ENCODE assay signal across 18 cellular contexts in the genomic region with DNA sequence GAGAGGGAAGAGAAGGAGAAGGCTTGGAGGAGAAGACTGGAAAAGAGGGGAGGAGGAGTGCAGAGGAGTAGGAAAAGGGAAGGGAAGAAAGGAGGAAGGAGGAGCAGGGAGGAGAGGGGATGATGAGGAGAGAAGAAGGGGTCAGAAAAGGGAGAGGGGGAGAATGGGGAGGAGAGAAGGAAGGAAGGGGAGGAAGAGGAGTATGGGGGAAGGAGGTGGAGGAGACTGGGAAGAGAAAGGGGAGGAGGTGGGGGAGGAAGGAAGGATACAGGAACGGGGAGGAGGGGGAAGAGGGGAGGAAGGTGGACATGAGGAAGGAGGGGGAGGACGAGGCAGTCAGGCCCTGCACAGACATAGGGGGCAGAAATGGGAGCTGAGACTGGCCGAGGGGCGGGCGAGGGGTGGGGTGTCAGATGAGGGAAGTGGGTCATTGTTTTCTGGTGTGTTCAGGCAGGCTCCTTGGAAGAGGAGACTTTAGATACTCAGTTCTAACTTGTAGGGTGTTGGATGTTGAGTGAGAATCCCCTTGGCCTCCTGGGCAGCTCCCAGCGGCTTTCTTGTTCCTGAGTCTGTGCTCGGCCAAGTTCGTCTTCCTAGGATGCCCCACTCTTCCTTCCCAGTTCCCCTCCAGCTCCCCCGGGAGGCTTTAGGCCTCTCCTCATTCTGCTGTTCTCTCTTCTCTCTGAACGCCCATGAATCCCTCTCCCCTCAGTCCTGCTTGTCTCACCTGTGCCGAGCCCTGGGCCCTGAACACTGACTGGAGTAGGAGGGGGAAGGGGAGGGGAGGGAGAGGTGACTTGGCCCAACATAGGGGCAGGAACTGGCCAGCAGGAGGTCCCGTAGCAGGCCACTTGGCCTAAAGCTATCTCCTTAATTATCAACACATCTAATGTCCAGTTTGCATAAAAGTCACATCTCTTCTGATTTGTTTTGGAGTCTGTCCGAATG. TPM values are rescaled to one million over a fixed set of nuclear protein-coding genes. Genes with fewer than 3 reads are reported as not detected.
DNase-seq lines count a peak whose midpoint lies in the region; ATAC-seq, FAIRE-seq and TF ChIP-seq lines count a peak whose summit lies in the region.
"Had no signal": no experiment of that assay in that cellular context is flagged by ENCODE, and none has a peak within 500 bp of the region (broad histone marks: within the 10 kb centered on the region; RNA-seq: fewer than 3 reads in every experiment).

No MANE protein-coding gene starts in this region.

- WGBS in H1 (ENCODE audit: extremely low coverage in 1 of 2, insufficient coverage in 1 of 2, insufficient read length in 1 of 2, insufficient replicate concordance in 2 of 2, low coverage in 1 of 2, low lambda C conversion rate in 2 of 2, missing lambda C conversion rate in 1 of 2), 2 experiments = 78% methylated on average over 8 of the region's 13 CpGs; no CpG with 5 or more reads in 1 of the 2 experiments

- no peak overlapping the region for H4K8ac ChIP-seq in H1 (ENCODE audit: extremely low read depth, insufficient read depth, low read length)

- H3K27ac Mint-ChIP-seq in natural killer cell treated with Interleukin-12 subunit alpha and Interleukin-12 subunit beta and Interleukin-15 and Interleukin-18, amount 100 ng/mL, for 72 hours = no peak overlapping the region
- H3K27ac Mint-ChIP-seq in natural killer cell = no peak overlapping the region
- peak overlapping the region; percentile 65 for H3K27ac Mint-ChIP-seq in stimulated activated effector memory CD8-positive, alpha-beta T cell treated with anti-CD3 and anti-CD28 coated beads, Interleukin-12 subunit alpha, Interleukin-12 subunit beta, amount 100 ng/mL, for 72 hours
- no peak overlapping the region for H3K27ac Mint-ChIP-seq in activated CD4-positive, alpha-beta T cell treated with anti-CD3 and anti-CD28 coated beads, Interleukin-2, amount 10 ng/mL, durations not matched to agents 24 days and 14 days

- peak overlapping the region; percentile 46; the same call in 1 of the 2 replicates for H2BK15ac ChIP-seq in H1 (ENCODE audit: low read length)

- no peak overlapping the region for H4K91ac ChIP-seq in H1 (replicated peaks; ENCODE audit: insufficient read length, low read length)

- no peak overlapping the region for H2BK120ac ChIP-seq in H1 (replicated peaks; ENCODE audit: low read depth, low read length)

- no peak for TF ChIP-seq POLR2A in H1 (IDR thresholded peaks at IDR 0.05; ENCODE audit: control extremely low read depth in 1 of 2, low read depth in 2 of 2, low read length in 2 of 2)

- no peak for FAIRE-seq in H1 (lab: Jason Lieb, UNC)

- no peaks in the 10 kb centered on the region; the same call in 1 of the 2 replicates for H3K23me2 ChIP-seq in H1 (ENCODE audit: low read depth, low read length)

- H3K4me3 ChIP-seq in H1 (ENCODE audit: extremely low read depth in 1 of 4, insufficient read depth in 2 of 4, low read depth in 3 of 4, low read length in 4 of 4) = no peak overlapping the region
- H3K4me3 ChIP-seq: HAP-1 had no signal

- no peak overlapping the region for H3K56ac ChIP-seq in H1 (replicated peaks; ENCODE audit: insufficient read length, low read depth, low read length)

- DNase-seq in natural killer cell treated with Interleukin-12 subunit alpha and Interleukin-12 subunit beta and Interleukin-15 and Interleukin-18, amount 100 ng/mL, for 72 hours (ENCODE audit: low spot score) = peak; percentile 28
- DNase-seq in natural killer cell = no peak
- no peak for DNase-seq in H1 (ENCODE audit: low read depth in 1 of 2, low spot score in 2 of 2)
- DNase-seq in stimulated activated effector memory CD8-positive, alpha-beta T cell treated with anti-CD3 and anti-CD28 coated beads, Interleukin-12 subunit alpha, Interleukin-12 subunit beta, amount 100 ng/mL, for 72 hours (ENCODE audit: low spot score in 2 of 2) = no peak
- no peak for DNase-seq in activated CD4-positive, alpha-beta T cell treated with anti-CD3 and anti-CD28 coated beads, Interleukin-2, amount 10 ng/mL, durations not matched to agents 24 days and 14 days
- DNase-seq in putamen (ENCODE audit: low spot score) = no peak
- DNase-seq: KG1, NCI-H1436 treated with DMSO at 0.1 percent for 48 hours, NCI-H2029 treated with DMSO at 0.1 percent for 48 hours, NCI-H2171 treated with DMSO at 0.1 percent for 48 hours, NCI-H446 treated with DMSO at 0.1 percent for 48 hours, RPMI8226 had no signal

- POLR2A ChIA-PET in H1 (lab: Charles Lee; ENCODE audit: partially characterized antibody) = interaction anchor here (0.7 to 1.4 kb wide), 7 partner anchors 8 to 102 kb away, joined by 3 to 4 read pairs (median 3); no protein-coding TSS in a partner anchor

- ATAC-seq in natural killer cell treated with Interleukin-12 subunit alpha and Interleukin-12 subunit beta and Interleukin-15 and Interleukin-18, amount 100 ng/mL, for 72 hours = no peak
- ATAC-seq in natural killer cell = no peak
- no peak for ATAC-seq in stimulated activated effector memory CD8-positive, alpha-beta T cell treated with anti-CD3 and anti-CD28 coated beads, Interleukin-12 subunit alpha, Interleukin-12 subunit beta, amount 100 ng/mL, for 72 hours
- no peak for ATAC-seq in HG03139 (IDR thresholded peaks at IDR 0.05; ENCODE audit: unreplicated experiment)

- H2BK5ac ChIP-seq in H1 (ENCODE audit: low read depth, low read length) = no peak overlapping the region; the same call in 1 of the 2 replicates

- intact Hi-C loops in natural killer cell (cut with micrococcal nuclease) = no loop called here
- intact Hi-C loops in activated CD4-positive, alpha-beta T cell treated with anti-CD3 and anti-CD28 coated beads, Interleukin-2, amount 10 ng/mL, durations not matched to agents 24 days and 14 days (cut with micrococcal nuclease) = no loop called here

- H3K14ac ChIP-seq in H1 (ENCODE audit: insufficient read length) = no peak overlapping the region

- no peak overlapping the region for H3K23ac ChIP-seq in H1 (ENCODE audit: insufficient read length)

- no peak overlapping the region for H2BK20ac ChIP-seq in H1 (ENCODE audit: low read length)

- no peak overlapping the region for H2AK5ac ChIP-seq in H1 (ENCODE audit: low read depth, low read length)

- H3K18ac ChIP-seq in H1 (ENCODE audit: extremely low read depth, low read length) = no peak overlapping the region

- TF ChIP-seq CTCF in natural killer cell (IDR thresholded peaks at IDR 0.05) (no peak), H1 (IDR thresholded peaks at IDR 0.05; ENCODE audit: control extremely low read depth in 1 of 3, insufficient read depth in 1 of 3, low read depth in 1 of 3, low read length in 3 of 3) (no peak)

- TF ChIP-seq RAD21 in H1 (IDR thresholded peaks at IDR 0.05 in 1 of 2, conservative IDR thresholded peaks at IDR 0.05 in 1 of 2; ENCODE audit: low read depth in 2 of 2, low read length in 2 of 2) = no peak

- no peaks in the 10 kb centered on the region for H3K27me3 Mint-ChIP-seq in natural killer cell treated with Interleukin-12 subunit alpha and Interleukin-12 subunit beta and Interleukin-15 and Interleukin-18, amount 100 ng/mL, for 72 hours
- H3K27me3 Mint-ChIP-seq in natural killer cell (ENCODE audit: low read depth in 2 of 2) = peaks cover 0 to 1% of the 10 kb centered on the region in 2 donors
- peaks cover 3% of the 10 kb centered on the region for H3K27me3 Mint-ChIP-seq in activated CD4-positive, alpha-beta T cell treated with anti-CD3 and anti-CD28 coated beads, Interleukin-2, amount 10 ng/mL, durations not matched to agents 24 days and 14 days

- no peak overlapping the region for H3K4ac ChIP-seq in H1 (replicated peaks; ENCODE audit: insufficient read length, low read depth, low read length)

- no peaks in the 10 kb centered on the region for H3K9me3 Mint-ChIP-seq in natural killer cell treated with Interleukin-12 subunit alpha and Interleukin-12 subunit beta and Interleukin-15 and Interleukin-18, amount 100 ng/mL, for 72 hours
- H3K9me3 Mint-ChIP-seq in natural killer cell = no peaks in the 10 kb centered on the region
- H3K9me3 Mint-ChIP-seq in stimulated activated effector memory CD8-positive, alpha-beta T cell treated with anti-CD3 and anti-CD28 coated beads, Interleukin-12 subunit alpha, Interleukin-12 subunit beta, amount 100 ng/mL, for 72 hours = no peaks in the 10 kb centered on the region
- no peaks in the 10 kb centered on the region for H3K9me3 Mint-ChIP-seq in activated CD4-positive, alpha-beta T cell treated with anti-CD3 and anti-CD28 coated beads, Interleukin-2, amount 10 ng/mL, durations not matched to agents 24 days and 14 days

- no peak overlapping the region for H3K9ac ChIP-seq in H1 (replicated peaks in 1 of 4; ENCODE audit: extremely low read depth in 1 of 4, low read depth in 3 of 4, low read length in 3 of 4)

- H3K4me2 ChIP-seq in H1 (ENCODE audit: insufficient read depth in 1 of 2, low read depth in 2 of 2, low read length in 2 of 2) = peak overlapping the region in 1 of 2 experiments; percentile 18; a peak in 1 of 4 replicates

- no peaks in the 10 kb centered on the region for H3K79me1 ChIP-seq in H1 (ENCODE audit: low read depth, low read length)

- H2BK12ac ChIP-seq in H1 (ENCODE audit: low read depth, low read length) = peak overlapping the region; percentile 68; the same call in 1 of the 2 replicates

- H3K36me3 ChIP-seq in H1 (ENCODE audit: control insufficient read depth in 2 of 4, insufficient read depth in 4 of 4, low read length in 3 of 4) = no peaks in the 10 kb centered on the region
- H3K36me3 ChIP-seq: HAP-1 had no signal

- TF ChIP-seq EP300 in H1 (IDR thresholded peaks at IDR 0.05; ENCODE audit: borderline replicate concordance in 1 of 2, low read depth in 2 of 2, low read length in 2 of 2) = no peak

- H3K4me3 Mint-ChIP-seq in natural killer cell treated with Interleukin-12 subunit alpha and Interleukin-12 subunit beta and Interleukin-15 and Interleukin-18, amount 100 ng/mL, for 72 hours = no peak overlapping the region
- no peak overlapping the region for H3K4me3 Mint-ChIP-seq in natural killer cell
- no peak overlapping the region for H3K4me3 Mint-ChIP-seq in stimulated activated effector memory CD8-positive, alpha-beta T cell treated with anti-CD3 and anti-CD28 coated beads, Interleukin-12 subunit alpha, Interleukin-12 subunit beta, amount 100 ng/mL, for 72 hours
- no peak overlapping the region for H3K4me3 Mint-ChIP-seq in activated CD4-positive, alpha-beta T cell treated with anti-CD3 and anti-CD28 coated beads, Interleukin-2, amount 10 ng/mL, durations not matched to agents 24 days and 14 days

- H3K4me1 ChIP-seq in H1 (replicated peaks in 1 of 4; ENCODE audit: control insufficient read depth in 3 of 4, insufficient read depth in 4 of 4, low read length in 3 of 4) = peaks cover 0 to 17% (median 5%) of the 10 kb centered on the region in 4 experiments; a peak in 6 of 7 replicates
- H3K4me1 ChIP-seq: HAP-1 had no signal

- H3K27ac ChIP-seq in H1 (ENCODE audit: low read depth, low read length) (no peak overlapping the region), layer of hippocampus (ENCODE audit: low read depth, low read length) (peak overlapping the region; percentile 62)
- H3K27ac ChIP-seq: C4-2B had no signal

- no peaks in the 10 kb centered on the region for H3K79me2 ChIP-seq in H1 (ENCODE audit: control insufficient read depth in 1 of 2, insufficient read depth in 2 of 2, low read length in 2 of 2)

- no peak overlapping the region for H2AFZ ChIP-seq in H1 (ENCODE audit: low read length)

- H3K4me1 Mint-ChIP-seq in natural killer cell treated with Interleukin-12 subunit alpha and Interleukin-12 subunit beta and Interleukin-15 and Interleukin-18, amount 100 ng/mL, for 72 hours (ENCODE audit: low read depth in 2 of 2) = no peaks in the 10 kb centered on the region
- no peaks in the 10 kb centered on the region for H3K4me1 Mint-ChIP-seq in natural killer cell
- H3K4me1 Mint-ChIP-seq in stimulated activated effector memory CD8-positive, alpha-beta T cell treated with anti-CD3 and anti-CD28 coated beads, Interleukin-12 subunit alpha, Interleukin-12 subunit beta, amount 100 ng/mL, for 72 hours = peaks cover 7% of the 10 kb centered on the region
- H3K4me1 Mint-ChIP-seq in activated CD4-positive, alpha-beta T cell treated with anti-CD3 and anti-CD28 coated beads, Interleukin-2, amount 10 ng/mL, durations not matched to agents 24 days and 14 days = peaks cover 18% of the 10 kb centered on the region

- H4K5ac ChIP-seq in H1 (ENCODE audit: insufficient read length, low read depth, low read length) = no peak overlapping the region

- peaks cover 0 to 5% of the 10 kb centered on the region in 2 experiments for H4K20me1 ChIP-seq in H1 (replicated peaks in 1 of 2; ENCODE audit: control insufficient read depth in 1 of 2, insufficient read depth in 2 of 2, low read length in 2 of 2)

- H3K27me3 ChIP-seq in H1 (replicated peaks in 1 of 4; ENCODE audit: control insufficient read depth in 3 of 4, extremely low read depth in 1 of 4, insufficient read depth in 3 of 4, low read length in 3 of 4) (no peaks in the 10 kb centered on the region), layer of hippocampus (ENCODE audit: control insufficient read depth, insufficient read depth, low read length) (peaks cover 2% of the 10 kb centered on the region)

- no peaks in the 10 kb centered on the region for H3K36me3 Mint-ChIP-seq in natural killer cell treated with Interleukin-12 subunit alpha and Interleukin-12 subunit beta and Interleukin-15 and Interleukin-18, amount 100 ng/mL, for 72 hours
- H3K36me3 Mint-ChIP-seq in natural killer cell = no peaks in the 10 kb centered on the region
- H3K36me3 Mint-ChIP-seq in stimulated activated effector memory CD8-positive, alpha-beta T cell treated with anti-CD3 and anti-CD28 coated beads, Interleukin-12 subunit alpha, Interleukin-12 subunit beta, amount 100 ng/mL, for 72 hours = no peaks in the 10 kb centered on the region
- no peaks in the 10 kb centered on the region for H3K36me3 Mint-ChIP-seq in activated CD4-positive, alpha-beta T cell treated with anti-CD3 and anti-CD28 coated beads, Interleukin-2, amount 10 ng/mL, durations not matched to agents 24 days and 14 days (ENCODE audit: low read depth)

- CTCF ChIA-PET in H1 (lab: Charles Lee; ENCODE audit: partially characterized antibody) = interaction anchor here (0.7 to 2.5 kb wide), 17 partner anchors 7 to 184 kb away, joined by 3 to 14 read pairs (median 4); a partner anchor contains a TSS

- H3K9me3 ChIP-seq in H1 (ENCODE audit: insufficient read depth in 2 of 2, low read depth in 1 of 2, low read length in 1 of 2) = no peaks in the 10 kb centered on the region
- H3K9me3 ChIP-seq: HAP-1 had no signal

RNA-seq across cellular contexts. Expression of a gene that starts 12.8 kb away (rescaled TPM):
- not detected for total RNA-seq in natural killer cell treated with Interleukin-12 subunit alpha and Interleukin-12 subunit beta and Interleukin-15 and Interleukin-18, amount 100 ng/mL, for 72 hours
- total RNA-seq in natural killer cell = not detected
- total RNA-seq in H1 (2021; fragmentation: NEBNext Ultra II Directional; extraction: Animal tissue kit (Norgen Biotek cat#: 25700)) = 0.19 and 0.37 TPM in 2 replicates
- polyA plus RNA-seq in H1 (2011; rRNA removed) = 0.99 and 1.3 TPM in 2 replicates
- polyA plus RNA-seq in H1 (2011; cell fraction: cytosol; rRNA removed) = 0.79 TPM
- 2.5 TPM for polyA plus RNA-seq in H1 (2011; cell fraction: nucleus; rRNA removed)
- 0.66 to 0.97 TPM (median 0.72 TPM) in 4 replicates for polyA plus RNA-seq in H1 (2012, experiment 1 of 2)
- polyA plus RNA-seq in H1 (2012, experiment 2 of 2) = 0.47 TPM
- polyA plus RNA-seq in H1 (2013, experiment 1 of 2) = 0.39 TPM
- polyA plus RNA-seq in H1 (2013, experiment 2 of 2) = 0.37 TPM
- 0.35 and 1.8 TPM in 2 replicates for polyA minus RNA-seq in H1 (2011; rRNA and poly(A)+ RNA removed)
- 0.37 TPM for polyA minus RNA-seq in H1 (2011; cell fraction: cytosol; rRNA and poly(A)+ RNA removed)
- 0.40 TPM for polyA minus RNA-seq in H1 (2011; cell fraction: nucleus; rRNA and poly(A)+ RNA removed)
- total RNA-seq in activated CD4-positive, alpha-beta T cell treated with anti-CD3 and anti-CD28 coated beads, Interleukin-2, amount 10 ng/mL, durations not matched to agents 24 days and 14 days = not detected in 2 replicates
- total RNA-seq: Daoy, SK-MEL-5 had no signal

RNA-seq across cellular contexts. Expression of a gene that starts 56.9 kb away (rescaled TPM):
- under 1 TPM in 1 of 2 donors, not detected in 1; 0.33 TPM for total RNA-seq in natural killer cell treated with Interleukin-12 subunit alpha and Interleukin-12 subunit beta and Interleukin-15 and Interleukin-18, amount 100 ng/mL, for 72 hours
- total RNA-seq in natural killer cell = 1 to 10 TPM in 1 of 3 donors, under 1 TPM in 1, not detected in 1; 0.56 to 1.0 TPM
- total RNA-seq in H1 (2021; fragmentation: NEBNext Ultra II Directional; extraction: Animal tissue kit (Norgen Biotek cat#: 25700)) = 0.60 and 0.84 TPM in 2 replicates
- 0.94 and 1.2 TPM in 2 replicates for polyA plus RNA-seq in H1 (2011; rRNA removed)
- 1.8 TPM for polyA plus RNA-seq in H1 (2011; cell fraction: cytosol; rRNA removed)
- polyA plus RNA-seq in H1 (2011; cell fraction: nucleus; rRNA removed) = 4.0 TPM
- polyA plus RNA-seq in H1 (2012, experiment 1 of 2) = 0.71 to 2.0 TPM (median 1.0 TPM) in 4 replicates
- 0.22 TPM for polyA plus RNA-seq in H1 (2012, experiment 2 of 2)
- 0.39 TPM for polyA plus RNA-seq in H1 (2013, experiment 1 of 2)
- polyA plus RNA-seq in H1 (2013, experiment 2 of 2) = 0.11 TPM
- polyA minus RNA-seq in H1 (2011; rRNA and poly(A)+ RNA removed) = 1.1 and 1.9 TPM in 2 replicates
- 0.73 TPM for polyA minus RNA-seq in H1 (2011; cell fraction: cytosol; rRNA and poly(A)+ RNA removed)
- 2.9 TPM for polyA minus RNA-seq in H1 (2011; cell fraction: nucleus; rRNA and poly(A)+ RNA removed)
- total RNA-seq in activated CD4-positive, alpha-beta T cell treated with anti-CD3 and anti-CD28 coated beads, Interleukin-2, amount 10 ng/mL, durations not matched to agents 24 days and 14 days = not detected in 2 replicates
- total RNA-seq: SK-MEL-5 had no signal
